ENCODE assay signal across 9 cellular contexts in the genomic region with DNA sequence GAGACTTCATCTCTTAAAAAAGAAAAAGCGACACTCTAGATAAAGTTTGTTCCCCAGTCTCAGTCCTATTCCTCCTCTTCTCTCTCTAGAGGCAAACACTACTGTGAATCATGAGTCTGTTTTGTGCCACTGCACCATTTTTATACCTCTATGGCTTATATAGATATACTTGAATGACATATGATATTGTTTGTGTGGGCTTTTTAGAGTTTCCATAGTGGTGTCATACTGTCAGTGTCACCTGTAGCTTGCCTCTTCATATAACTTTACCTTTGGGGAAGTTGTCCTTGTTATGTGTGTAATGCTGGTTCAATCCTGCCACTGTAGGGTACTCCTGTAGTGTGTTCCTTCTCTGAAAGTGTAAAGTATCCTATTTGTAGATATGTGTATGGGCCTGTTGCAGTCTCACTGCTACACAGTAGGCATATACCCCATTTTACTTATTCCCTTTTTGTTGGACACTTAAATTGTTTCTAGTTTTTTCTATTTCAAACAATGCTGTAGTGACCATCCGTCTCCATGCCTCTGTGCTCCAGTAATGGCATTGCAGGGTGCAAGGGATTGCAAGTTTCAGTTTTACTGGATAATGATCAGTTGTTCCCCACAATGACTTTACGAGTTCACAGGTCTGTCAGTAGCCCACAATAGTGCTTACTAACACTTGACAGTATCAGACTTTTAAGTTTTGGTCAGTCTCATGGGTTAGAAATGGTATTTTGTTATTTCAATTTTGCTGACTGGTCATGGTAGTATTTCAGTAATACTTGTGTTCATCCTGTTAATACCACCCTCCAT. TPM values are rescaled to one million over a fixed set of nuclear protein-coding genes. Genes with fewer than 3 reads are reported as not detected.
A peak's percentile ranks its signal among the peaks of the same experiment; 100 is the strongest.
DNase-seq lines count a peak whose midpoint lies in the region; ATAC-seq and TF ChIP-seq lines count a peak whose summit lies in the region.
"Had no signal": no experiment of that assay in that cellular context is flagged by ENCODE, and none has a peak within 500 bp of the region (broad histone marks: within the 10 kb centered on the region; RNA-seq: fewer than 3 reads in every experiment).

No MANE protein-coding gene starts in this region.

- H3K27me3 ChIP-seq in naive thymus-derived CD4-positive, alpha-beta T cell (ENCODE audit: control insufficient read depth in 2 of 2, insufficient read depth in 2 of 2, low read length in 2 of 2) = no peaks in the 10 kb centered on the region

- TF ChIP-seq CTCF in CD14-positive monocyte (IDR thresholded peaks at IDR 0.05) = no peak
- no peak for TF ChIP-seq CTCF in NB4 (IDR thresholded peaks at IDR 0.05; ENCODE audit: low read depth, low read length)
- no peak for TF ChIP-seq CTCF in MCF 10A (IDR thresholded peaks at IDR 0.05; ENCODE audit: unreplicated experiment)

- no peak for TF ChIP-seq POLR2A in NB4 (IDR thresholded peaks at IDR 0.05; ENCODE audit: extremely low read depth, insufficient read length)

- peaks cover 9 to 31% (median 10%) of the 10 kb centered on the region in 3 experiments for H3K36me3 ChIP-seq in naive thymus-derived CD4-positive, alpha-beta T cell (ENCODE audit: control insufficient read depth in 2 of 3, insufficient read depth in 3 of 3, low read length in 3 of 3)

- H3K36me3 Mint-ChIP-seq in CD14-positive monocyte (peaks cover 31 to 35% of the 10 kb centered on the region in 2 donors), MCF 10A (ENCODE audit: insufficient read depth, unreplicated experiment) (peaks cover 40% of the 10 kb centered on the region)
- peaks cover 13 to 46% (median 35%) of the 10 kb centered on the region in 5 donors for H3K36me3 Mint-ChIP-seq in naive thymus-derived CD4-positive, alpha-beta T cell

- peaks cover 37 to 47% of the 10 kb centered on the region in 2 donors for H3K4me1 ChIP-seq in naive thymus-derived CD4-positive, alpha-beta T cell (ENCODE audit: control insufficient read depth in 2 of 2, insufficient read depth in 2 of 2, low read length in 2 of 2)

- no peaks in the 10 kb centered on the region for H3K9me3 Mint-ChIP-seq in CD14-positive monocyte
- no peaks in the 10 kb centered on the region for H3K9me3 Mint-ChIP-seq in MCF 10A (ENCODE audit: unreplicated experiment)
- H3K9me3 Mint-ChIP-seq in naive thymus-derived CD4-positive, alpha-beta T cell = no peaks in the 10 kb centered on the region

- POLR2A ChIA-PET in MCF 10A (lab: Yijun Ruan, JAX) = interaction anchor here (0.8 to 2.1 kb wide), 9 partner anchors 8 to 409 kb away, joined by 3 to 15 read pairs (median 4); a partner anchor contains a TSS
- POLR2A ChIA-PET in naive thymus-derived CD4-positive, alpha-beta T cell (lab: Charles Lee) = interaction anchor here (1.4 to 9.3 kb wide), 9 partner anchors 8 to 312 kb away, joined by 3 to 226 read pairs (median 27); a partner anchor contains a TSS

- BruUV-seq in MCF 10A (replicated peaks; lab: Mats Ljungman, UMichigan) = no TSS peak

- H3K27ac Mint-ChIP-seq in CD14-positive monocyte (peak overlapping the region in 4 of 7 donors; percentile 3 to 70 (median 40)), MCF 10A (ENCODE audit: low read depth, unreplicated experiment) (peak overlapping the region; percentile 61)
- peak overlapping the region; percentile 48 to 97 (median 86) for H3K27ac Mint-ChIP-seq in naive thymus-derived CD4-positive, alpha-beta T cell

- no peaks in the 10 kb centered on the region for H3K9me3 ChIP-seq in naive thymus-derived CD4-positive, alpha-beta T cell (ENCODE audit: control insufficient read depth in 2 of 3, low read length in 3 of 3)

- H3K4me1 Mint-ChIP-seq in CD14-positive monocyte (peaks cover 45% of the 10 kb centered on the region), MCF 10A (ENCODE audit: insufficient read depth, unreplicated experiment) (peaks cover 43% of the 10 kb centered on the region)
- peaks cover 55 to 78% (median 73%) of the 10 kb centered on the region in 7 donors for H3K4me1 Mint-ChIP-seq in naive thymus-derived CD4-positive, alpha-beta T cell

- CTCF ChIA-PET in MCF 10A (lab: Yijun Ruan, JAX) = interaction anchor here (0.8 kb wide), 1 partner anchor 46 kb away, joined by 3 read pairs; no protein-coding TSS in a partner anchor
- CTCF ChIA-PET in naive thymus-derived CD4-positive, alpha-beta T cell (lab: Charles Lee) = interaction anchor here (0.6 to 2.1 kb wide), 8 partner anchors 9 to 184 kb away, joined by 3 to 12 read pairs (median 4); no protein-coding TSS in a partner anchor

- DNase-seq in CD14-positive monocyte (ENCODE audit: low spot score) = no peak
- DNase-seq in NB4 (ENCODE audit: low read depth) = peak; percentile 48
- peak; percentile 5 for DNase-seq in MCF 10A (ENCODE audit: unreplicated experiment)
- no peak for DNase-seq in naive thymus-derived CD4-positive, alpha-beta T cell
- no peak for DNase-seq in DMS114 treated with DMSO at 0.1 percent for 48 hours (lab: John Stamatoyannopoulos, UW; ENCODE audit: unreplicated experiment)
- no peak for DNase-seq in stimulated activated CD4-positive, alpha-beta T cell treated with anti-CD3 and anti-CD28 coated beads, Interleukin-1b, Interleukin-23, amount 100 ng/mL, for 48 hours
- DNase-seq in NCI-H2171 treated with DMSO at 0.1 percent for 48 hours (lab: John Stamatoyannopoulos, UW) = no peak
- DNase-seq: NCI-H2029 treated with DMSO at 0.1 percent for 48 hours had no signal

- H3K4me3 Mint-ChIP-seq in CD14-positive monocyte = peak overlapping the region in 1 of 2 donors; percentile 26
- peak overlapping the region; percentile 57 for H3K4me3 Mint-ChIP-seq in MCF 10A (ENCODE audit: unreplicated experiment)
- peak overlapping the region; percentile 76 to 98 (median 96) for H3K4me3 Mint-ChIP-seq in naive thymus-derived CD4-positive, alpha-beta T cell

- intact Hi-C loops in CD14-positive monocyte (cut with micrococcal nuclease) (no loop called here), MCF 10A (cut with micrococcal nuclease) (no loop called here)
- intact Hi-C loops in naive thymus-derived CD4-positive, alpha-beta T cell (cut with micrococcal nuclease) = loop anchor here (1.0 to 2.0 kb wide), 3 partner anchors 23 to 79 kb away; no protein-coding TSS in a partner anchor

- H3K4me3 ChIP-seq in NB4 (ENCODE audit: low read depth, low read length) = peak overlapping the region; percentile 10
- H3K4me3 ChIP-seq in naive thymus-derived CD4-positive, alpha-beta T cell (ENCODE audit: low read length) = peak overlapping the region; percentile 43

- peak overlapping the region; percentile 93 for H3K27ac ChIP-seq in naive thymus-derived CD4-positive, alpha-beta T cell (ENCODE audit: low read depth, low read length)

- no peak for ATAC-seq in naive thymus-derived CD4-positive, alpha-beta T cell
- no peak for ATAC-seq in GM21529 (IDR thresholded peaks at IDR 0.05; ENCODE audit: unreplicated experiment)

- H3K27me3 Mint-ChIP-seq in CD14-positive monocyte (ENCODE audit: low read depth in 3 of 3) (no peaks in the 10 kb centered on the region), MCF 10A (ENCODE audit: insufficient read depth, unreplicated experiment) (no peaks in the 10 kb centered on the region)
- H3K27me3 Mint-ChIP-seq in naive thymus-derived CD4-positive, alpha-beta T cell = no peaks in the 10 kb centered on the region

RNA-seq across cellular contexts. Expression of a gene that starts 2.7 kb away (rescaled TPM):
- polyA plus RNA-seq in CD14-positive monocyte = 10 to 100 TPM; 71.5 to 77.2 TPM
- 60.2 and 62.2 TPM in 2 replicates for total RNA-seq in MCF 10A (2022)
- 100 to 1,000 TPM; 125 to 268 (median 177) TPM for total RNA-seq in naive thymus-derived CD4-positive, alpha-beta T cell
- 100 to 1,000 TPM; 326 to 377 TPM for polyA plus RNA-seq in naive thymus-derived CD4-positive, alpha-beta T cell

RNA-seq across cellular contexts. Expression of a gene that starts 33.3 kb away (rescaled TPM):
- polyA plus RNA-seq in CD14-positive monocyte = 1 to 10 TPM in 1 of 2 donors, under 1 TPM in 1; 0.67 to 1.4 TPM
- not detected in 2 replicates for total RNA-seq in MCF 10A (2022)
- 1 to 10 TPM in 1 of 5 experiments, under 1 TPM in 4; 0.27 to 2.3 (median 0.95) TPM for total RNA-seq in naive thymus-derived CD4-positive, alpha-beta T cell
- polyA plus RNA-seq in naive thymus-derived CD4-positive, alpha-beta T cell = 1 to 10 TPM; 1.1 to 7.0 TPM

Comparison
In these comparisons a context has a peak if more than half of its experiments do, and no peak if none do; other contexts are left out.
1. DNase-seq: peak in NB4 (single experiment) and MCF 10A (single experiment); none in CD14-positive monocyte (single experiment), naive thymus-derived CD4-positive, alpha-beta T cell (0 of 9), DMS114 treated with DMSO at 0.1 percent for 48 hours (single experiment), stimulated activated CD4-positive, alpha-beta T cell treated with anti-CD3 and anti-CD28 coated beads, Interleukin-1b, Interleukin-23, amount 100 ng/mL, for 48 hours (single experiment) and NCI-H2171 treated with DMSO at 0.1 percent for 48 hours (single experiment).
2. intact Hi-C loops: an anchor here in naive thymus-derived CD4-positive, alpha-beta T cell (1.0 to 2.0 kb wide); none called in CD14-positive monocyte and MCF 10A.
3. Peak in every context shown above with its lines, with median percentiles within 50 percentile points of each other: H3K27ac Mint-ChIP-seq.